Comparison of ENCODE assay signal across 11 cellular contexts in genomic region chr22:38456272-38456837, GRCh38. TPM values are rescaled to one million over a fixed set of nuclear protein-coding genes. Genes with fewer than 3 reads are reported as not detected.
DNase-seq lines count a peak whose midpoint lies in the region; ATAC-seq, FAIRE-seq and TF ChIP-seq lines count a peak whose summit lies in the region.
"Had no signal": no experiment of that assay in that cellular context is flagged by ENCODE, and none has a peak within 500 bp of the region (broad histone marks: within the 10 kb centered on the region; RNA-seq: fewer than 3 reads in every experiment).

No MANE protein-coding gene starts in this region.

- no peak for ATAC-seq in CD4-positive, alpha-beta T cell (ENCODE audit: poor library complexity)
- ATAC-seq in natural killer cell treated with Interleukin-12 subunit alpha and Interleukin-12 subunit beta and Interleukin-15 and Interleukin-18, amount 100 ng/mL, for 72 hours, result no peak
- no peak for ATAC-seq in HG02885 (IDR thresholded peaks at IDR 0.05; ENCODE audit: poor library complexity, unreplicated experiment)
- no peak for ATAC-seq in GM18498 (IDR thresholded peaks at IDR 0.05; ENCODE audit: unreplicated experiment)

- POLR2A ChIA-PET in CD4-positive, alpha-beta T cell (lab: Charles Lee), result no interaction called here
- POLR2A ChIA-PET in HEK293 (lab: Yijun Ruan, JAX), result interaction anchor here (0.7 kb wide), 2 partner anchors 264 to 391 kb away, joined by 3 read pairs; no protein-coding TSS in a partner anchor

- CTCF ChIA-PET in CD4-positive, alpha-beta T cell (lab: Charles Lee), result no interaction called here
- CTCF ChIA-PET in HEK293 (lab: Yijun Ruan, JAX), result no interaction called here

- H3K36me3 Mint-ChIP-seq in CD4-positive, alpha-beta T cell (ENCODE audit: low read depth), result no peaks in the 10 kb centered on the region
- H3K36me3 Mint-ChIP-seq in brain, result no peaks in the 10 kb centered on the region
- no peaks in the 10 kb centered on the region for H3K36me3 Mint-ChIP-seq in natural killer cell treated with Interleukin-12 subunit alpha and Interleukin-12 subunit beta and Interleukin-15 and Interleukin-18, amount 100 ng/mL, for 72 hours

- no peak for DNase-seq in CD4-positive, alpha-beta T cell
- DNase-seq in natural killer cell treated with Interleukin-12 subunit alpha and Interleukin-12 subunit beta and Interleukin-15 and Interleukin-18, amount 100 ng/mL, for 72 hours (ENCODE audit: low spot score), result no peak
- no peak for DNase-seq in GM12891 (ENCODE audit: insufficient read length, low spot score)
- DNase-seq in HPDE6-E6E7 (ENCODE audit: extremely low spot score), result no peak
- DNase-seq: midbrain, NCI-H1436 treated with DMSO at 0.1 percent for 48 hours had no signal

- H3K27ac Mint-ChIP-seq in CD4-positive, alpha-beta T cell, result no peak overlapping the region
- H3K27ac Mint-ChIP-seq in brain, result peak overlapping the region; percentile 53 to 93 (median 89)
- no peak overlapping the region for H3K27ac Mint-ChIP-seq in natural killer cell treated with Interleukin-12 subunit alpha and Interleukin-12 subunit beta and Interleukin-15 and Interleukin-18, amount 100 ng/mL, for 72 hours

- no peak for TF ChIP-seq CTCF in CD4-positive, alpha-beta T cell (IDR thresholded peaks at IDR 0.05)
- no peak for TF ChIP-seq CTCF in HEK293 (tag by site-specific recombination; IDR thresholded peaks at IDR 0.05)
- no peak for TF ChIP-seq CTCF in brain (conservative IDR thresholded peaks at IDR 0.05)

- H3K27ac ChIP-seq in CD4-positive, alpha-beta T cell (ENCODE audit: low read depth, low read length), result no peak overlapping the region
- H3K27ac ChIP-seq in HEK293 (ENCODE audit: extremely low read depth, low read depth, low read length), result no peak overlapping the region

- FAIRE-seq in GM12891 (lab: Jason Lieb, UNC), result no peak
- FAIRE-seq: GM12892 had no signal

- intact Hi-C loops in CD4-positive, alpha-beta T cell (cut with DNase I, micrococcal nuclease), result no loop called here

- H3K9me3 Mint-ChIP-seq in CD4-positive, alpha-beta T cell, result no peaks in the 10 kb centered on the region
- H3K9me3 Mint-ChIP-seq in brain, result peaks cover 0 to 11% (median 2%) of the 10 kb centered on the region in 5 experiments
- no peaks in the 10 kb centered on the region for H3K9me3 Mint-ChIP-seq in natural killer cell treated with Interleukin-12 subunit alpha and Interleukin-12 subunit beta and Interleukin-15 and Interleukin-18, amount 100 ng/mL, for 72 hours

- no peaks in the 10 kb centered on the region for H3K4me1 ChIP-seq in HEK293 (ENCODE audit: control insufficient read depth, insufficient read depth, low read length)

- H3K4me3 Mint-ChIP-seq in CD4-positive, alpha-beta T cell, result peak overlapping the region; percentile 86
- peak overlapping the region; percentile 74 to 83 (median 81) for H3K4me3 Mint-ChIP-seq in brain
- peak overlapping the region; percentile 44 for H3K4me3 Mint-ChIP-seq in natural killer cell treated with Interleukin-12 subunit alpha and Interleukin-12 subunit beta and Interleukin-15 and Interleukin-18, amount 100 ng/mL, for 72 hours

- no peak overlapping the region for H3K4me3 ChIP-seq in HEK293 (ENCODE audit: low read depth, low read length)

- H3K27me3 ChIP-seq in CD4-positive, alpha-beta T cell (ENCODE audit: control insufficient read depth, insufficient read depth, low read length), result peaks cover 52% of the 10 kb centered on the region

- peaks cover 23% of the 10 kb centered on the region for H3K4me1 Mint-ChIP-seq in CD4-positive, alpha-beta T cell (ENCODE audit: low read depth)
- H3K4me1 Mint-ChIP-seq in brain, result peaks cover 73% of the 10 kb centered on the region
- H3K4me1 Mint-ChIP-seq in natural killer cell treated with Interleukin-12 subunit alpha and Interleukin-12 subunit beta and Interleukin-15 and Interleukin-18, amount 100 ng/mL, for 72 hours (ENCODE audit: low read depth in 2 of 2), result peaks cover 0 to 15% of the 10 kb centered on the region in 2 donors

- H3K36me3 ChIP-seq in HEK293 (ENCODE audit: control insufficient read depth in 2 of 2, insufficient read depth in 1 of 2, low read length in 2 of 2), result no peaks in the 10 kb centered on the region

- H3K9me3 ChIP-seq in CD4-positive, alpha-beta T cell (ENCODE audit: control insufficient read depth, low read length), result no peaks in the 10 kb centered on the region
- H3K9me3 ChIP-seq in HEK293 (ENCODE audit: control insufficient read depth, insufficient read depth, low read depth, low read length), result no peaks in the 10 kb centered on the region

- peaks cover 75% of the 10 kb centered on the region for H3K27me3 Mint-ChIP-seq in CD4-positive, alpha-beta T cell
- H3K27me3 Mint-ChIP-seq in brain, result peaks cover 23% of the 10 kb centered on the region
- H3K27me3 Mint-ChIP-seq in natural killer cell treated with Interleukin-12 subunit alpha and Interleukin-12 subunit beta and Interleukin-15 and Interleukin-18, amount 100 ng/mL, for 72 hours, result peaks cover 44 to 54% of the 10 kb centered on the region in 2 donors

- no peak for TF ChIP-seq POLR2A in GM12891 (IDR thresholded peaks at IDR 0.05; ENCODE audit: low read depth, low read length)

TF ChIP-seq in HEK293, 187 proteins besides CTCF, POLR2A, EP300 and RAD21 (continues in another document):
- TF ChIP-seq ZNF707 (tag by site-specific recombination; IDR thresholded peaks at IDR 0.05) (no peak), FEZF1 (tag by site-specific recombination; IDR thresholded peaks at IDR 0.05) (no peak), PRDM6 (tag by site-specific recombination; IDR thresholded peaks at IDR 0.05) (no peak), ZNF211 (tag by site-specific recombination; IDR thresholded peaks at IDR 0.05; ENCODE audit: low read depth) (no peak), ZEB2 (tag by site-specific recombination; IDR thresholded peaks at IDR 0.05) (no peak)
- TF ChIP-seq, protein P1, sequence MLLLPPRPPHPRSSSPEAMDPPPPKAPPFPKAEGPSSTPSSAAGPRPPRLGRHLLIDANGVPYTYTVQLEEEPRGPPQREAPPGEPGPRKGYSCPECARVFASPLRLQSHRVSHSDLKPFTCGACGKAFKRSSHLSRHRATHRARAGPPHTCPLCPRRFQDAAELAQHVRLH (tag by site-specific recombination; IDR thresholded peaks at IDR 0.05), result peak; percentile 21; the same call in 1 of the 2 replicates

TF ChIP-seq in GM12891, 5 proteins besides CTCF, POLR2A, EP300 and RAD21:
- no peak for TF ChIP-seq POU2F2 (IDR thresholded peaks at IDR 0.05; ENCODE audit: low read depth, low read length)
- TF ChIP-seq SPI1 (IDR thresholded peaks at IDR 0.05; ENCODE audit: low read depth, low read length), result no peak
- no peak for TF ChIP-seq TAF1 (IDR thresholded peaks at IDR 0.05; ENCODE audit: low read depth, low read length)
- TF ChIP-seq POLR2AphosphoS5 (IDR thresholded peaks at IDR 0.05; ENCODE audit: low read depth, low read length), result no peak
- TF ChIP-seq PAX5 (IDR thresholded peaks at IDR 0.05; ENCODE audit: insufficient read depth, low read length, severe bottlenecking), result no peak

RNA-seq across cellular contexts. Expression of gene KCNJ4, which starts 1.4 kb away (rescaled TPM):
- total RNA-seq in CD4-positive, alpha-beta T cell, result not detected
- polyA plus RNA-seq in brain (ENCODE audit: insufficient read depth, low read depth, low replicate concordance), result 18.1 TPM
- total RNA-seq in natural killer cell treated with Interleukin-12 subunit alpha and Interleukin-12 subunit beta and Interleukin-15 and Interleukin-18, amount 100 ng/mL, for 72 hours, result not detected
- not detected for polyA plus RNA-seq in GM12891 (2012; ENCODE audit: low read depth, missing spikeins)

RNA-seq across cellular contexts. Expression of gene KDELR3, which starts 11.5 kb away (rescaled TPM):
- not detected for total RNA-seq in CD4-positive, alpha-beta T cell
- 1.1 TPM for polyA plus RNA-seq in brain (ENCODE audit: insufficient read depth, low read depth, low replicate concordance)
- under 1 TPM; 0.26 to 0.92 TPM for total RNA-seq in natural killer cell treated with Interleukin-12 subunit alpha and Interleukin-12 subunit beta and Interleukin-15 and Interleukin-18, amount 100 ng/mL, for 72 hours
- 0.69 TPM for polyA plus RNA-seq in GM12891 (2012; ENCODE audit: low read depth, missing spikeins)

RNA-seq across cellular contexts. Expression of gene DDX17, which starts 49.8 kb away (rescaled TPM):
- total RNA-seq in CD4-positive, alpha-beta T cell, result 100 to 1,000 TPM; 454 to 462 TPM
- 88.0 TPM for polyA plus RNA-seq in brain (ENCODE audit: insufficient read depth, low read depth, low replicate concordance)
- 100 to 1,000 TPM; 368 to 422 TPM for total RNA-seq in natural killer cell treated with Interleukin-12 subunit alpha and Interleukin-12 subunit beta and Interleukin-15 and Interleukin-18, amount 100 ng/mL, for 72 hours
- 142 TPM for polyA plus RNA-seq in GM12891 (2012; ENCODE audit: low read depth, missing spikeins)

Comparison
In these comparisons a context has a peak if more than half of its experiments do, and no peak if none do; other contexts are left out.
1. H3K27ac Mint-ChIP-seq: peak in brain (5 of 5); none in CD4-positive, alpha-beta T cell (single experiment) and natural killer cell treated with Interleukin-12 subunit alpha and Interleukin-12 subunit beta and Interleukin-15 and Interleukin-18, amount 100 ng/mL, for 72 hours (0 of 2).
2. Peak in every context shown above with its lines, with median percentiles within 50 percentile points of each other: H3K4me3 Mint-ChIP-seq.